22 cellular contexts compared by ENCODE assay signal in the genomic region with DNA sequence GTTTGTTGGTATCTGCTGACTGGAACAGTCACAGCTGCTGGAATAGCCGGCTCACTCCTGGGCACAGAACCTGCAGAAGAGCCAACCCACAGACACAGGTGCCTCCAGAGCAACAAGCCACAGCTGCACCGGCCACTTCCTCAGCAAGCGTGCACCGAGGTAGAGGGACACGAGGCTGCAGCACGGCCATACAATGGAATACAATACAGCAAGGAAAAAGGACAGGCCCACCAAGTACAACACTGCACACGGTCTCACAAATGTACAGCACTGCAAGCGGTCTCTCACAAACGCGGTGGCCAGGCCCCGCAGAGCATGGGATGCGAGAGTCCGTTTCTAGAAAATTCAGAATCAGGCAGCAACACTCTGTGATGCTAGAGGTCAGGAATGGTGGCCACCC. TPM values are rescaled to one million over a fixed set of nuclear protein-coding genes. Genes with fewer than 3 reads are reported as not detected.
DNase-seq lines count a peak whose midpoint lies in the region; ATAC-seq, FAIRE-seq and TF ChIP-seq lines count a peak whose summit lies in the region.
"Had no signal": no experiment of that assay in that cellular context is flagged by ENCODE, and none has a peak within 500 bp of the region (broad histone marks: within the 10 kb centered on the region; RNA-seq: fewer than 3 reads in every experiment).

No MANE protein-coding gene starts in this region.

- no peak for TF ChIP-seq POLR2A in K562 (conservative IDR thresholded peaks at IDR 0.05)

- H3K4me2 ChIP-seq in BLaER1 treated with 17β-estradiol and CSF1 and Interleukin-3, amounts not matched to agents 10 nM and 100 nM, result peak overlapping the region in 8 of 11 experiments; percentile 78 to 92 (median 89); a peak in 14 of 22 replicates
- H3K4me2 ChIP-seq in K562 (ENCODE audit: insufficient read depth, low read length), result no peak overlapping the region

- H3K4me1 Mint-ChIP-seq in glutamatergic neuron (ENCODE audit: low read depth, unreplicated experiment), result peaks cover 33% of the 10 kb centered on the region

- H3K9me3 ChIP-seq in BLaER1 treated with 17β-estradiol and CSF1 and Interleukin-3, amounts not matched to agents 10 nM and 100 nM (replicated peaks in 1 of 11), result peaks cover 0 to 10% (median 0%) of the 10 kb centered on the region in 11 experiments; a peak in 2 of 22 replicates
- no peaks in the 10 kb centered on the region for H3K9me3 ChIP-seq in K562 (replicated peaks; ENCODE audit: control insufficient read depth, insufficient read depth, low read depth, low read length)
- H3K9me3 ChIP-seq in left ventricle myocardium inferior (replicated peaks), result no peaks in the 10 kb centered on the region

- H3K79me2 ChIP-seq in K562 (ENCODE audit: control insufficient read depth, insufficient read depth, low read length), result peaks cover 94% of the 10 kb centered on the region

- H3K27me3 ChIP-seq in BLaER1 treated with 17β-estradiol and CSF1 and Interleukin-3, amounts not matched to agents 10 nM and 100 nM, result peaks cover 0 to 31% (median 0%) of the 10 kb centered on the region in 11 experiments; a peak in 3 of 22 replicates
- no peaks in the 10 kb centered on the region for H3K27me3 ChIP-seq in K562 (ENCODE audit: control insufficient read depth in 2 of 2, insufficient read depth in 2 of 2, low read length in 2 of 2)
- peaks cover 26% of the 10 kb centered on the region for H3K27me3 ChIP-seq in left ventricle myocardium inferior (ENCODE audit: low read depth)

- H3K9me3 Mint-ChIP-seq in glutamatergic neuron (ENCODE audit: unreplicated experiment), result peaks cover 22% of the 10 kb centered on the region
- H3K9me3 Mint-ChIP-seq: CD4-positive, alpha-beta memory T cell had no signal

- H3K27me3 Mint-ChIP-seq in glutamatergic neuron (ENCODE audit: unreplicated experiment), result peaks cover 17% of the 10 kb centered on the region

- H3K9ac ChIP-seq in BLaER1 treated with 17β-estradiol and CSF1 and Interleukin-3, amounts not matched to agents 10 nM and 100 nM, result no peak overlapping the region; a peak in 1 of 22 replicates
- H3K9ac ChIP-seq in K562 (ENCODE audit: insufficient read depth in 1 of 2, low read depth in 2 of 2, low read length in 2 of 2), result no peak overlapping the region
- H3K9ac ChIP-seq: GM23248 had no signal

- TF ChIP-seq CTCF in K562 (IDR thresholded peaks at IDR 0.05 in 2 of 3, conservative IDR thresholded peaks at IDR 0.05 in 1 of 3; ENCODE audit: insufficient read depth in 2 of 3, low read depth in 1 of 3, low read length in 3 of 3) (no peak), glutamatergic neuron (IDR thresholded peaks at IDR 0.05; ENCODE audit: partially characterized antibody, unreplicated experiment) (no peak), left ventricle myocardium inferior (IDR thresholded peaks at IDR 0.05; ENCODE audit: borderline replicate concordance) (no peak)

- in situ Hi-C loops in K562 (cut with MboI), result no loop called here

- WGBS in K562 (ENCODE audit: insufficient coverage, low coverage, missing lambda C conversion rate), result 96% methylated on average over 13 of the region's 13 CpGs

- FAIRE-seq in K562 (lab: Jason Lieb, UNC), result no peak
- FAIRE-seq: G401.6, GM12878, GM19239 had no signal

- no peak for DNase-seq in K562 (ENCODE audit: extremely low read depth in 1 of 4, low spot score in 3 of 4)
- no peak for DNase-seq in glutamatergic neuron
- DNase-seq in left ventricle myocardium inferior, result no peak
- no peak for DNase-seq in GDM1 (lab: John Stamatoyannopoulos, UW)
- DNase-seq in NCI-H1930 (lab: John Stamatoyannopoulos, UW), result no peak
- DNase-seq in anterior cingulate cortex (lab: John Stamatoyannopoulos, UW), result no peak
- DNase-seq: C1 segment of cervical spinal cord; Caco-2; CD4-positive, alpha-beta memory T cell; DMS153; DND-41; H9 had no signal

- H3K27ac ChIP-seq in BLaER1 treated with 17β-estradiol and CSF1 and Interleukin-3, amounts not matched to agents 10 nM and 100 nM, result peak overlapping the region in 4 of 11 experiments; percentile 79 to 80 (median 79); a peak in 5 of 22 replicates
- no peak overlapping the region for H3K27ac ChIP-seq in K562 (ENCODE audit: extremely low read depth, low read depth, low read length)
- no peak overlapping the region for H3K27ac ChIP-seq in left ventricle myocardium inferior (replicated peaks)
- H3K27ac ChIP-seq: GM23248 had no signal

- peaks cover 12% of the 10 kb centered on the region for H3K36me3 Mint-ChIP-seq in glutamatergic neuron (ENCODE audit: unreplicated experiment)
- H3K36me3 Mint-ChIP-seq: CD4-positive, alpha-beta memory T cell had no signal

- peaks cover 0 to 12% (median 3%) of the 10 kb centered on the region in 11 experiments; a peak in 10 of 22 replicates for H3K36me3 ChIP-seq in BLaER1 treated with 17β-estradiol and CSF1 and Interleukin-3, amounts not matched to agents 10 nM and 100 nM
- H3K36me3 ChIP-seq in K562 (ENCODE audit: control insufficient read depth, insufficient read depth, low read length) (peaks cover 87% of the 10 kb centered on the region), left ventricle myocardium inferior (peaks cover 10% of the 10 kb centered on the region)

- H3K9me1 ChIP-seq in K562 (ENCODE audit: control insufficient read depth, insufficient read depth, low read length), result peaks cover 5% of the 10 kb centered on the region

- intact Hi-C loops in K562 (cut with micrococcal nuclease), result no loop called here
- intact Hi-C loops in left ventricle myocardium inferior (cut with micrococcal nuclease), result no loop called here

- peak overlapping the region; percentile 42 for H3K4me3 Mint-ChIP-seq in glutamatergic neuron (ENCODE audit: unreplicated experiment)
- H3K4me3 Mint-ChIP-seq: H9, HFFc6 had no signal

- CTCF ChIA-PET in K562 (lab: Yijun Ruan, JAX; ENCODE audit: low intra/inter-chr PET ratio), result no interaction called here

- H2AFZ ChIP-seq in K562 (ENCODE audit: low read depth, low read length), result no peak overlapping the region
- H2AFZ ChIP-seq: GM23248 had no signal

- TF ChIP-seq EP300 in K562 (IDR thresholded peaks at IDR 0.05; ENCODE audit: low read length), result no peak

- H4K20me1 ChIP-seq in BLaER1 treated with 17β-estradiol and CSF1 and Interleukin-3, amounts not matched to agents 10 nM and 100 nM, result peaks cover 59 to 91% (median 83%) of the 10 kb centered on the region in 11 experiments; a peak in 21 of 22 replicates
- peaks cover 50% of the 10 kb centered on the region for H4K20me1 ChIP-seq in K562 (replicated peaks; ENCODE audit: control insufficient read depth, insufficient read depth, low read length)

- H3K4me1 ChIP-seq in BLaER1 treated with 17β-estradiol and CSF1 and Interleukin-3, amounts not matched to agents 10 nM and 100 nM, result peaks cover 21 to 91% (median 85%) of the 10 kb centered on the region in 10 experiments
- H3K4me1 ChIP-seq in K562 (replicated peaks in 1 of 2; ENCODE audit: control insufficient read depth in 2 of 2, insufficient read depth in 2 of 2, low read length in 2 of 2) (peaks cover 0 to 54% of the 10 kb centered on the region in 2 experiments; a peak in 3 of 5 replicates), left ventricle myocardium inferior (peaks cover 50% of the 10 kb centered on the region)
- H3K4me1 ChIP-seq: Caco-2 had no signal

- BruUV-seq in K562 (replicated peaks; lab: Mats Ljungman, UMichigan), result no TSS peak

- ATAC-seq in K562, result no peak
- ATAC-seq: GM12878, HCT116 had no signal

- H3K4me3 ChIP-seq in BLaER1 treated with 17β-estradiol and CSF1 and Interleukin-3, amounts not matched to agents 10 nM and 100 nM, result no peak overlapping the region
- no peak overlapping the region for H3K4me3 ChIP-seq in K562
- H3K4me3 ChIP-seq in left ventricle myocardium inferior, result no peak overlapping the region
- H3K4me3 ChIP-seq: GM12878, GM23248 had no signal

- H3K27ac Mint-ChIP-seq in glutamatergic neuron (ENCODE audit: unreplicated experiment), result peak overlapping the region; percentile 48
- H3K27ac Mint-ChIP-seq: CD4-positive, alpha-beta memory T cell; H9; HFFc6 had no signal

- TF ChIP-seq RAD21 in K562 (CRISPR knock-in tag; conservative IDR thresholded peaks at IDR 0.05 in 1 of 2, IDR thresholded peaks at IDR 0.05 in 1 of 2), result no peak

- POLR2A ChIA-PET in K562 (lab: Yijun Ruan, JAX), result no interaction called here

RNA-seq across cellular contexts. Expression of gene PABPN1L, which starts 47.4 kb away (rescaled TPM):
- total RNA-seq in K562 (2011; cell fraction: chromatin; rRNA removed; ENCODE audit: low replicate concordance), result 0.46 and 2.2 TPM in 2 replicates
- 0.26 and 0.50 TPM in 2 replicates for total RNA-seq in K562 (2011; cell fraction: nucleolus; rRNA removed)
- 0.29 and 0.99 TPM in 2 replicates for total RNA-seq in K562 (2011; cell fraction: nucleoplasm; rRNA removed)
- 0.32 TPM in 1 of 2 replicates, not detected in the other for total RNA-seq in K562 (2014; rRNA removed)
- not detected in 2 replicates for total RNA-seq in K562 (2014; rRNA removed; fragmentation: Illumina TruSeq; extraction: Trizol)
- 0.19 TPM in 1 of 2 replicates, not detected in the other for total RNA-seq in K562 (2015; rRNA removed; fragmentation: Illumina TruSeq; extraction: Trizol)
- 0.29 TPM in 1 of 2 replicates, not detected in the other for total RNA-seq in K562 (2021)
- not detected in 2 replicates for polyA plus RNA-seq in K562 (2011; rRNA removed)
- polyA plus RNA-seq in K562 (2011; cell fraction: cytosol; rRNA removed), result not detected in 2 replicates
- 0.55 and 0.58 TPM in 2 replicates for polyA plus RNA-seq in K562 (2011; cell fraction: nucleus; rRNA removed)
- polyA plus RNA-seq in K562 (2012), result 0.29 and 0.71 TPM in 2 replicates
- not detected in 2 replicates for polyA plus RNA-seq in K562 (2014; fragmentation: Illumina TruSeq; extraction: Trizol)
- polyA plus RNA-seq in K562 (2014; fragmentation: Nextera tagmentation; extraction: Ambion mirVana), result not detected
- polyA plus RNA-seq in K562 (2014; rRNA removed), result 0.11 TPM in 1 of 2 replicates, not detected in the other
- polyA minus RNA-seq in K562 (2011; rRNA and poly(A)+ RNA removed), result not detected in 2 replicates
- polyA minus RNA-seq in K562 (2011; cell fraction: cytosol; rRNA and poly(A)+ RNA removed), result not detected in 2 replicates
- not detected in 2 replicates for polyA minus RNA-seq in K562 (2011; cell fraction: nucleus; rRNA and poly(A)+ RNA removed)
- 3.9 TPM for total RNA-seq in glutamatergic neuron (ENCODE audit: unreplicated experiment)
- not detected for total RNA-seq in left ventricle myocardium inferior
- total RNA-seq: A172; A673; Caco-2; CD4-positive, alpha-beta memory T cell; GM12878; GM23248; H4; H9; HFFc6 had no signal
- polyA plus RNA-seq: CD4-positive, alpha-beta memory T cell; GM12878; GM23248 had no signal

RNA-seq across cellular contexts. Expression of gene TRAPPC2L, which starts 56.9 kb away (rescaled TPM):
- total RNA-seq in K562 (2011; cell fraction: chromatin; rRNA removed; ENCODE audit: low replicate concordance), result 43.1 and 83.7 TPM in 2 replicates
- 64.3 and 69.7 TPM in 2 replicates for total RNA-seq in K562 (2011; cell fraction: nucleolus; rRNA removed)
- total RNA-seq in K562 (2011; cell fraction: nucleoplasm; rRNA removed), result 53.0 and 53.7 TPM in 2 replicates
- total RNA-seq in K562 (2014; rRNA removed) (60.4 and 77.5 TPM in 2 replicates), K562 (2014; rRNA removed; fragmentation: Illumina TruSeq; extraction: Trizol) (92.6 and 126 TPM in 2 replicates), K562 (2015; rRNA removed; fragmentation: Illumina TruSeq; extraction: Trizol) (61.1 and 69.1 TPM in 2 replicates), K562 (2021) (89.1 and 92.6 TPM in 2 replicates), glutamatergic neuron (ENCODE audit: unreplicated experiment) (50.6 TPM), left ventricle myocardium inferior (52.7 TPM)
- polyA plus RNA-seq in K562 (2011; rRNA removed) (124 and 163 TPM in 2 replicates), K562 (2014; fragmentation: Illumina TruSeq; extraction: Trizol) (97.5 and 104 TPM in 2 replicates), K562 (2014; fragmentation: Nextera tagmentation; extraction: Ambion mirVana) (100 to 1,000 TPM; 345 to 398 TPM), K562 (2014; rRNA removed) (92.4 and 99.1 TPM in 2 replicates)
- polyA plus RNA-seq in K562 (2011; cell fraction: cytosol; rRNA removed), result 94.2 and 150 TPM in 2 replicates
- 96.2 and 120 TPM in 2 replicates for polyA plus RNA-seq in K562 (2011; cell fraction: nucleus; rRNA removed)
- polyA plus RNA-seq in K562 (2012), result 69.9 and 168 TPM in 2 replicates
- 28.3 and 55.3 TPM in 2 replicates for polyA minus RNA-seq in K562 (2011; rRNA and poly(A)+ RNA removed)
- polyA minus RNA-seq in K562 (2011; cell fraction: cytosol; rRNA and poly(A)+ RNA removed), result 24.9 and 30.9 TPM in 2 replicates
- polyA minus RNA-seq in K562 (2011; cell fraction: nucleus; rRNA and poly(A)+ RNA removed), result 30.4 and 33.3 TPM in 2 replicates

RNA-seq across cellular contexts. Expression of gene GALNS, which starts 57.1 kb away (rescaled TPM):
- 69.8 and 180 TPM in 2 replicates for total RNA-seq in K562 (2011; cell fraction: chromatin; rRNA removed; ENCODE audit: low replicate concordance)
- 70.5 and 71.6 TPM in 2 replicates for total RNA-seq in K562 (2011; cell fraction: nucleolus; rRNA removed)
- 50.8 and 56.2 TPM in 2 replicates for total RNA-seq in K562 (2011; cell fraction: nucleoplasm; rRNA removed)
- 3.4 and 5.4 TPM in 2 replicates for total RNA-seq in K562 (2014; rRNA removed)
- total RNA-seq in K562 (2014; rRNA removed; fragmentation: Illumina TruSeq; extraction: Trizol), result 2.4 and 4.1 TPM in 2 replicates
- 5.6 and 5.9 TPM in 2 replicates for total RNA-seq in K562 (2015; rRNA removed; fragmentation: Illumina TruSeq; extraction: Trizol)
- 12.3 and 13.2 TPM in 2 replicates for total RNA-seq in K562 (2021)
- 3.9 and 4.3 TPM in 2 replicates for polyA plus RNA-seq in K562 (2011; rRNA removed)
- 3.9 and 9.1 TPM in 2 replicates for polyA plus RNA-seq in K562 (2011; cell fraction: cytosol; rRNA removed)
- 20.2 and 34.5 TPM in 2 replicates for polyA plus RNA-seq in K562 (2011; cell fraction: nucleus; rRNA removed)
- 11.1 and 16.0 TPM in 2 replicates for polyA plus RNA-seq in K562 (2012)
- 6.0 and 7.0 TPM in 2 replicates for polyA plus RNA-seq in K562 (2014; fragmentation: Illumina TruSeq; extraction: Trizol)
- polyA plus RNA-seq in K562 (2014; fragmentation: Nextera tagmentation; extraction: Ambion mirVana), result under 1 TPM; 0.38 to 0.63 TPM
- polyA plus RNA-seq in K562 (2014; rRNA removed), result 6.7 and 8.6 TPM in 2 replicates
- polyA minus RNA-seq in K562 (2011; rRNA and poly(A)+ RNA removed), result 1.9 and 3.7 TPM in 2 replicates
- polyA minus RNA-seq in K562 (2011; cell fraction: cytosol; rRNA and poly(A)+ RNA removed), result 3.2 and 3.3 TPM in 2 replicates
- 7.0 and 7.8 TPM in 2 replicates for polyA minus RNA-seq in K562 (2011; cell fraction: nucleus; rRNA and poly(A)+ RNA removed)
- total RNA-seq in glutamatergic neuron (ENCODE audit: unreplicated experiment), result 31.7 TPM
- 15.5 TPM for total RNA-seq in left ventricle myocardium inferior
